ENCODE assay signal across 10 cellular contexts in genomic region chr2:13193075-13193474, GRCh38.
DNase-seq lines count a peak whose midpoint lies in the region; ATAC-seq and TF ChIP-seq lines count a peak whose summit lies in the region.
"Had no signal": no experiment of that assay in that cellular context is flagged by ENCODE, and none has a peak within 500 bp of the region (broad histone marks: within the 10 kb centered on the region; RNA-seq: fewer than 3 reads in every experiment).

No MANE protein-coding gene starts in this region.

- H3K27me3 ChIP-seq in mesendoderm (ENCODE audit: insufficient read depth, low read length, poor library complexity) (no peaks in the 10 kb centered on the region), suprapubic skin (no peaks in the 10 kb centered on the region)

- H2BK120ac ChIP-seq in mesendoderm (ENCODE audit: low read depth, low read length): no peak overlapping the region

- H3K27ac ChIP-seq in mesendoderm (ENCODE audit: low read depth, low read length): no peak overlapping the region
- H3K27ac ChIP-seq in suprapubic skin: no peak overlapping the region

- H3K36me3 ChIP-seq in mesendoderm (ENCODE audit: control insufficient read depth, insufficient read depth, low read length): no peaks in the 10 kb centered on the region
- H3K36me3 ChIP-seq in suprapubic skin: no peaks in the 10 kb centered on the region
- H3K36me3 ChIP-seq: HAP-1 had no signal

- DNase-seq in NCI-H748 (lab: John Stamatoyannopoulos, UW; ENCODE audit: unreplicated experiment): peak; percentile 24
- no peak for DNase-seq in NCI-H748 treated with DMSO at 0.1 percent for 48 hours (lab: John Stamatoyannopoulos, UW)
- DNase-seq in NCI-H524 (lab: John Stamatoyannopoulos, UW): peak; percentile 2 to 43
- DNase-seq in mesendoderm: peak; percentile 63
- DNase-seq in activated T-cell treated with anti-CD3 and anti-CD28 coated beads, Interleukin-2, amount 50 U/mL, for 48 hours: no peak
- no peak for DNase-seq in suprapubic skin (ENCODE audit: low spot score in 2 of 2)
- no peak for DNase-seq in left cardiac atrium
- DNase-seq: activated naive CD8-positive, alpha-beta T cell treated with anti-CD3 and anti-CD28 coated beads, Interleukin-2, amount 10 ng/mL, durations not matched to agents 7 days and 5 days had no signal

- no peak overlapping the region for H4K5ac ChIP-seq in mesendoderm (ENCODE audit: low read length)

- H3K4ac ChIP-seq in mesendoderm (ENCODE audit: low read depth, low read length): no peak overlapping the region

- no peak overlapping the region for H3K4me2 ChIP-seq in mesendoderm (ENCODE audit: low read length)

- no peaks in the 10 kb centered on the region for H3K9me3 ChIP-seq in suprapubic skin
- H3K9me3 ChIP-seq: HAP-1 had no signal

- no peak overlapping the region for H3K56ac ChIP-seq in mesendoderm (ENCODE audit: low read length)

- no peak overlapping the region for H3K23ac ChIP-seq in mesendoderm (ENCODE audit: low read length)

- TF ChIP-seq CTCF in suprapubic skin (IDR thresholded peaks at IDR 0.05): no peak

- no peak overlapping the region for H3K18ac ChIP-seq in mesendoderm (ENCODE audit: low read length)

- H3K79me1 ChIP-seq in mesendoderm (ENCODE audit: low read length): no peaks in the 10 kb centered on the region

- H2BK5ac ChIP-seq in mesendoderm (ENCODE audit: low read length): no peak overlapping the region

- no peak overlapping the region for H4K8ac ChIP-seq in mesendoderm (ENCODE audit: low read depth, low read length)

- H3K4me1 ChIP-seq in mesendoderm (ENCODE audit: control insufficient read depth, low read depth, low read length): no peaks in the 10 kb centered on the region
- no peaks in the 10 kb centered on the region for H3K4me1 ChIP-seq in suprapubic skin
- H3K4me1 ChIP-seq: HAP-1 had no signal

- TF ChIP-seq EP300 in suprapubic skin (IDR thresholded peaks at IDR 0.05): no peak

- no CpG with 5 or more reads among the region's 4 CpGs for WGBS in mesendoderm (ENCODE audit: extremely low coverage, insufficient coverage, low lambda C conversion rate)
- WGBS in suprapubic skin: 63% methylated on average over 4 of the region's 4 CpGs

- TF ChIP-seq POLR2A in suprapubic skin (IDR thresholded peaks at IDR 0.05): no peak

- no peak overlapping the region for H3K9ac ChIP-seq in mesendoderm (ENCODE audit: low read length)

- peak; percentile 63 for ATAC-seq in HG02970 (IDR thresholded peaks at IDR 0.05; ENCODE audit: low FRiP score, unreplicated experiment)
- ATAC-seq in left cardiac atrium: no peak

- no peak overlapping the region for H2BK15ac ChIP-seq in mesendoderm (replicated peaks; ENCODE audit: low read depth)

- no peak overlapping the region for H2AK5ac ChIP-seq in mesendoderm (ENCODE audit: low read length)

- intact Hi-C loops in left cardiac atrium (cut with DNase I): no loop called here

- no peak overlapping the region for H3K4me3 ChIP-seq in mesendoderm (ENCODE audit: low read length)
- H3K4me3 ChIP-seq in suprapubic skin: no peak overlapping the region
- H3K4me3 ChIP-seq: HAP-1 had no signal

- no peaks in the 10 kb centered on the region for H3K79me2 ChIP-seq in mesendoderm (ENCODE audit: control insufficient read depth, insufficient read depth, low read length)

Comparison
In these comparisons a context has a peak if more than half of its experiments do, and no peak if none do; other contexts are left out.
1. DNase-seq: peak in NCI-H748 (single experiment), NCI-H524 (2 of 2) and mesendoderm (single experiment); none in NCI-H748 treated with DMSO at 0.1 percent for 48 hours (single experiment), activated T-cell treated with anti-CD3 and anti-CD28 coated beads, Interleukin-2, amount 50 U/mL, for 48 hours (0 of 2), suprapubic skin (0 of 2) and left cardiac atrium (single experiment).